In genomic region chr9:130015353-130016019, GRCh38 we compare ENCODE assay signal across 1 cellular context.
TF ChIP-seq lines count a peak whose summit lies in the region.

No MANE protein-coding gene starts in this region.

TF ChIP-seq in GM12878, 131 proteins besides CTCF, POLR2A, EP300 and RAD21 (continued from another document):
- TF ChIP-seq WRNIP1 (IDR thresholded peaks at IDR 0.05; ENCODE audit: borderline replicate concordance, low read depth, low read length) = 0 out of 2 replicates have a peak, but pooled peaks have one; percentile 79
- peak; percentile 78 for TF ChIP-seq POLR2AphosphoS2 (IDR thresholded peaks at IDR 0.05; ENCODE audit: low read depth, low read length)
- TF ChIP-seq SMC3 (IDR thresholded peaks at IDR 0.05; ENCODE audit: borderline replicate concordance, low read length) = no peak
- 0 out of 2 replicates have a peak, but pooled peaks have one; percentile 13 for TF ChIP-seq HDGF (IDR thresholded peaks at IDR 0.05)
- TF ChIP-seq POLR2AphosphoS5 (IDR thresholded peaks at IDR 0.05; ENCODE audit: low read length) = peak; percentile 43; the same call in 1 of the 2 replicates
- no peak for TF ChIP-seq NBN (IDR thresholded peaks at IDR 0.05)
TF ChIP-seq in GM12878: peak in this region for 4.
